Comparison of ENCODE assay signal across 23 cellular contexts in genomic region chr13:51240178-51240577, GRCh38. TPM values are rescaled to one million over a fixed set of nuclear protein-coding genes. Genes with fewer than 3 reads are reported as not detected.
A peak's percentile ranks its signal among the peaks of the same experiment; 100 is the strongest.
DNase-seq lines count a peak whose midpoint lies in the region; ATAC-seq and TF ChIP-seq lines count a peak whose summit lies in the region.
"Had no signal": no experiment of that assay in that cellular context is flagged by ENCODE, and none has a peak within 500 bp of the region (broad histone marks: within the 10 kb centered on the region; RNA-seq: fewer than 3 reads in every experiment).

No MANE protein-coding gene starts in this region.

- H3K4me3 Mint-ChIP-seq in glutamatergic neuron (ENCODE audit: unreplicated experiment): no peak overlapping the region
- no peak overlapping the region for H3K4me3 Mint-ChIP-seq in CD8-positive, alpha-beta T cell
- H3K4me3 Mint-ChIP-seq: activated CD4-positive, alpha-beta memory T cell treated with anti-CD3 and anti-CD28 coated beads for 36 hours; CD4-positive, CD25-positive, alpha-beta regulatory T cell had no signal

- POLR2A ChIA-PET in CD8-positive, alpha-beta T cell (lab: Charles Lee): no interaction called here

- peaks cover 1% of the 10 kb centered on the region for H3K27me3 Mint-ChIP-seq in glutamatergic neuron (ENCODE audit: unreplicated experiment)
- H3K27me3 Mint-ChIP-seq in CD8-positive, alpha-beta T cell (ENCODE audit: low read depth): peaks cover 6% of the 10 kb centered on the region

- no peaks in the 10 kb centered on the region for H3K36me3 Mint-ChIP-seq in glutamatergic neuron (ENCODE audit: unreplicated experiment)
- H3K36me3 Mint-ChIP-seq in CD8-positive, alpha-beta T cell: no peaks in the 10 kb centered on the region
- H3K36me3 Mint-ChIP-seq: activated CD4-positive, alpha-beta memory T cell treated with anti-CD3 and anti-CD28 coated beads for 36 hours; CD4-positive, CD25-positive, alpha-beta regulatory T cell; naive B cell had no signal

- no peak overlapping the region for H3K27ac Mint-ChIP-seq in glutamatergic neuron (ENCODE audit: unreplicated experiment)
- H3K27ac Mint-ChIP-seq in CD8-positive, alpha-beta T cell: no peak overlapping the region
- H3K27ac Mint-ChIP-seq: activated CD4-positive, alpha-beta memory T cell treated with anti-CD3 and anti-CD28 coated beads for 36 hours; CD4-positive, CD25-positive, alpha-beta regulatory T cell had no signal

- no peak for TF ChIP-seq POLR2A in sigmoid colon (IDR thresholded peaks at IDR 0.05)

- peaks cover 7% of the 10 kb centered on the region for H3K4me1 Mint-ChIP-seq in glutamatergic neuron (ENCODE audit: low read depth, unreplicated experiment)
- H3K4me1 Mint-ChIP-seq in CD8-positive, alpha-beta T cell (ENCODE audit: low read depth): no peaks in the 10 kb centered on the region
- H3K4me1 Mint-ChIP-seq: CD4-positive, CD25-positive, alpha-beta regulatory T cell had no signal

- H3K9me3 Mint-ChIP-seq in glutamatergic neuron (ENCODE audit: unreplicated experiment): peaks cover 2% of the 10 kb centered on the region
- no peaks in the 10 kb centered on the region for H3K9me3 Mint-ChIP-seq in CD8-positive, alpha-beta T cell
- H3K9me3 Mint-ChIP-seq: activated CD4-positive, alpha-beta memory T cell treated with anti-CD3 and anti-CD28 coated beads for 36 hours; naive B cell had no signal

- intact Hi-C loops in left ventricle myocardium inferior (cut with micrococcal nuclease) (no loop called here), Right ventricle myocardium inferior (cut with DNase I) (no loop called here), sigmoid colon (cut with DNase I) (no loop called here)
- intact Hi-C loops in CD8-positive, alpha-beta T cell (cut with DNase I, micrococcal nuclease): no loop called here

- TF ChIP-seq CTCF in left ventricle myocardium inferior (IDR thresholded peaks at IDR 0.05; ENCODE audit: borderline replicate concordance) (no peak), fibroblast of mammary gland (conservative IDR thresholded peaks at IDR 0.05; ENCODE audit: control insufficient read depth, insufficient read depth, low read depth, low read length) (no peak), sigmoid colon (IDR thresholded peaks at IDR 0.05) (no peak), glutamatergic neuron (IDR thresholded peaks at IDR 0.05; ENCODE audit: partially characterized antibody, unreplicated experiment) (no peak)
- no peak for TF ChIP-seq CTCF in CD8-positive, alpha-beta T cell (IDR thresholded peaks at IDR 0.05)

- CTCF ChIA-PET in CD8-positive, alpha-beta T cell (lab: Charles Lee): no interaction called here

- H3K36me3 ChIP-seq in left ventricle myocardium inferior: no peaks in the 10 kb centered on the region
- no peaks in the 10 kb centered on the region for H3K36me3 ChIP-seq in sigmoid colon
- no peaks in the 10 kb centered on the region for H3K36me3 ChIP-seq in CD8-positive, alpha-beta T cell (ENCODE audit: insufficient read depth, low read length)
- H3K36me3 ChIP-seq: brain microvascular endothelial cell had no signal

- TF ChIP-seq EP300 in sigmoid colon (IDR thresholded peaks at IDR 0.05): peak in 2 of 4 donors; percentile 33 to 72

- no peaks in the 10 kb centered on the region for H3K9me3 ChIP-seq in left ventricle myocardium inferior (replicated peaks)
- no peaks in the 10 kb centered on the region for H3K9me3 ChIP-seq in sigmoid colon
- H3K9me3 ChIP-seq in CD8-positive, alpha-beta T cell (ENCODE audit: low read length): no peaks in the 10 kb centered on the region

- no peaks in the 10 kb centered on the region for H3K27me3 ChIP-seq in left ventricle myocardium inferior (ENCODE audit: low read depth)
- H3K27me3 ChIP-seq in sigmoid colon: no peaks in the 10 kb centered on the region
- no peaks in the 10 kb centered on the region for H3K27me3 ChIP-seq in CD8-positive, alpha-beta T cell (ENCODE audit: insufficient read depth, low read length)
- H3K27me3 ChIP-seq: brain microvascular endothelial cell had no signal

- no peak overlapping the region for H3K4me3 ChIP-seq in left ventricle myocardium inferior
- H3K4me3 ChIP-seq in fibroblast of mammary gland (ENCODE audit: control insufficient read depth, low read depth, low read length): no peak overlapping the region
- no peak overlapping the region for H3K4me3 ChIP-seq in sigmoid colon
- H3K4me3 ChIP-seq in CD8-positive, alpha-beta T cell (ENCODE audit: low read depth, low read length): no peak overlapping the region
- H3K4me3 ChIP-seq: PC-9 had no signal

- H3K27ac ChIP-seq in left ventricle myocardium inferior (replicated peaks): peak overlapping the region; percentile 48
- H3K27ac ChIP-seq in sigmoid colon: peak overlapping the region; percentile 58 to 81 (median 74)
- no peak overlapping the region for H3K27ac ChIP-seq in CD8-positive, alpha-beta T cell (ENCODE audit: low read depth, low read length)
- H3K27ac ChIP-seq: brain microvascular endothelial cell, PC-9 had no signal

- H3K4me1 ChIP-seq in left ventricle myocardium inferior: peaks cover 87% of the 10 kb centered on the region
- H3K4me1 ChIP-seq in sigmoid colon: peaks cover 0 to 59% (median 33%) of the 10 kb centered on the region in 4 donors
- H3K4me1 ChIP-seq in CD8-positive, alpha-beta T cell (ENCODE audit: insufficient read depth, low read length): no peaks in the 10 kb centered on the region

- DNase-seq in left ventricle myocardium inferior: no peak
- no peak for DNase-seq in Right ventricle myocardium inferior (ENCODE audit: missing footprints)
- peak; percentile 27 for DNase-seq in fibroblast of mammary gland (ENCODE audit: low read depth)
- no peak for DNase-seq in sigmoid colon
- no peak for DNase-seq in activated CD8-positive, alpha-beta memory T cell treated with anti-CD3 and anti-CD28 coated beads, Interleukin-2, amount 50 U/mL, for 48 hours
- DNase-seq in glutamatergic neuron: no peak
- no peak for DNase-seq in CD8-positive, alpha-beta T cell
- no peak for DNase-seq in putamen (ENCODE audit: low spot score)
- DNase-seq: activated CD4-positive, alpha-beta memory T cell treated with anti-CD3 and anti-CD28 coated beads for 36 hours; activated CD4-positive, alpha-beta T cell treated with anti-CD3 and anti-CD28 coated beads for 1 hour; activated naive CD4-positive, alpha-beta T cell treated with anti-CD3 and anti-CD28 coated beads, Interleukin-2, amount 50 U/mL, for 16 hours; brain microvascular endothelial cell; CD4-positive, CD25-positive, alpha-beta regulatory T cell; DND-41; left ventricle myocardium superior; naive B cell; NCI-H1092 treated with DMSO at 0.1 percent for 48 hours; NCI-H187; NCI-H524; PC-9; posterior cingulate gyrus; Right ventricle myocardium superior; stimulated activated CD4-positive, alpha-beta T cell treated with anti-CD3 and anti-CD28 coated beads, Interleukin-4, amount 100 ng/mL, for 24 hours had no signal

- 76 to 83% methylated on average over 5 of the region's 5 CpGs for whole genome bisulfite sequencing in sigmoid colon, 2 donors

- no peak for ATAC-seq in Right ventricle myocardium inferior
- ATAC-seq in CD8-positive, alpha-beta T cell: no peak
- ATAC-seq: left ventricle myocardium superior had no signal

RNA-seq across cellular contexts. Expression of gene FAM124A, which starts 18.0 kb away (rescaled TPM):
- total RNA-seq in left ventricle myocardium inferior: 5.7 TPM
- 12.1 TPM for total RNA-seq in Right ventricle myocardium inferior
- 10 to 100 TPM; 11.7 to 18.3 (median 16.3) TPM for total RNA-seq in sigmoid colon
- polyA plus RNA-seq in sigmoid colon: 1 to 10 TPM in 1 of 3 donors, under 1 TPM in 2; 0.23 to 2.4 (median 0.60) TPM
- 3.7 TPM for total RNA-seq in glutamatergic neuron (ENCODE audit: unreplicated experiment)
- under 1 TPM in 1 of 2 experiments, not detected in 1; 0.11 TPM for total RNA-seq in CD8-positive, alpha-beta T cell
- total RNA-seq: CD4-positive, CD25-positive, alpha-beta regulatory T cell; PC-9 had no signal
- polyA plus RNA-seq: CD4-positive, CD25-positive, alpha-beta regulatory T cell had no signal
